24 cellular contexts compared by ENCODE assay signal in genomic region chr9:129828969-129829368, GRCh38. TPM values are rescaled to one million over a fixed set of nuclear protein-coding genes. Genes with fewer than 3 reads are reported as not detected.
A peak's percentile ranks its signal among the peaks of the same experiment; 100 is the strongest.
DNase-seq lines count a peak whose midpoint lies in the region; ATAC-seq, FAIRE-seq and TF ChIP-seq lines count a peak whose summit lies in the region.
"Had no signal": no experiment of that assay in that cellular context is flagged by ENCODE, and none has a peak within 500 bp of the region (broad histone marks: within the 10 kb centered on the region; RNA-seq: fewer than 3 reads in every experiment).

No MANE protein-coding gene starts in this region.

- FAIRE-seq in K562 (lab: Jason Lieb, UNC) = no peak
- FAIRE-seq: A549, G401.6, GM12892, H54 had no signal

- H2AFZ ChIP-seq in K562 (ENCODE audit: low read depth, low read length) = no peak overlapping the region

- no peak for TF ChIP-seq CTCF in activated CD8-positive, alpha-beta T cell treated with anti-CD3 and anti-CD28 coated beads for 36 hours (IDR thresholded peaks at IDR 0.05)
- TF ChIP-seq CTCF in left ventricle myocardium inferior (IDR thresholded peaks at IDR 0.05; ENCODE audit: borderline replicate concordance) (no peak), K562 (IDR thresholded peaks at IDR 0.05 in 2 of 3, conservative IDR thresholded peaks at IDR 0.05 in 1 of 3; ENCODE audit: insufficient read depth in 2 of 3, low read depth in 1 of 3, low read length in 3 of 3) (no peak)

- no peaks in the 10 kb centered on the region for H3K9me3 Mint-ChIP-seq in activated CD8-positive, alpha-beta T cell treated with anti-CD3 and anti-CD28 coated beads for 36 hours
- H3K9me3 Mint-ChIP-seq in activated CD8-positive, alpha-beta T cell treated with anti-CD3 and anti-CD28 coated beads, Interleukin-2, amount 10 ng/mL, durations not matched to agents 7 days and 5 days (ENCODE audit: insufficient read depth) = no peaks in the 10 kb centered on the region
- no peaks in the 10 kb centered on the region for H3K9me3 Mint-ChIP-seq in stimulated activated effector memory CD8-positive, alpha-beta T cell treated with anti-CD3 and anti-CD28 coated beads, Interleukin-12 subunit alpha, Interleukin-12 subunit beta, amount 100 ng/mL, for 72 hours
- H3K9me3 Mint-ChIP-seq: CD8-positive, alpha-beta T cell; HFFc6 had no signal

- DNase-seq in activated CD8-positive, alpha-beta T cell treated with anti-CD3 and anti-CD28 coated beads for 36 hours = no peak
- DNase-seq in activated CD8-positive, alpha-beta T cell treated with anti-CD3 and anti-CD28 coated beads, Interleukin-2, amount 10 ng/mL, durations not matched to agents 7 days and 5 days = no peak
- DNase-seq in left ventricle myocardium inferior (no peak), left ventricle myocardium superior (no peak), K562 (ENCODE audit: extremely low read depth in 1 of 4, low spot score in 3 of 4) (no peak), NCI-H2196 treated with DMSO at 0.1 percent for 48 hours (lab: John Stamatoyannopoulos, UW; ENCODE audit: unreplicated experiment) (no peak), NCI-H2227 treated with DMSO at 0.1 percent for 48 hours (lab: John Stamatoyannopoulos, UW) (no peak)
- DNase-seq in stimulated activated effector memory CD8-positive, alpha-beta T cell treated with anti-CD3 and anti-CD28 coated beads, Interleukin-12 subunit alpha, Interleukin-12 subunit beta, amount 100 ng/mL, for 72 hours (ENCODE audit: low spot score in 2 of 2) = no peak
- DNase-seq: 8988T; ACHN; AML-193; BE2C; Caco-2; CD8-positive, alpha-beta T cell; DMS153; DND-41; GOT3; HFFc6 had no signal

- TF ChIP-seq POLR2A in K562 (conservative IDR thresholded peaks at IDR 0.05) = no peak

- H3K27ac ChIP-seq in left ventricle myocardium inferior (replicated peaks) = peak overlapping the region; percentile 17
- no peak overlapping the region for H3K27ac ChIP-seq in K562 (ENCODE audit: extremely low read depth, low read depth, low read length)
- H3K27ac ChIP-seq: A549 had no signal

- H3K27me3 Mint-ChIP-seq in activated CD8-positive, alpha-beta T cell treated with anti-CD3 and anti-CD28 coated beads for 36 hours = no peaks in the 10 kb centered on the region
- H3K27me3 Mint-ChIP-seq in activated CD8-positive, alpha-beta T cell treated with anti-CD3 and anti-CD28 coated beads, Interleukin-2, amount 10 ng/mL, durations not matched to agents 7 days and 5 days (ENCODE audit: low read depth) = no peaks in the 10 kb centered on the region

- BruUV-seq in K562 (replicated peaks; lab: Mats Ljungman, UMichigan) = no TSS peak

- TF ChIP-seq RAD21 in K562 (CRISPR knock-in tag; conservative IDR thresholded peaks at IDR 0.05 in 1 of 2, IDR thresholded peaks at IDR 0.05 in 1 of 2) = no peak

- no peak overlapping the region for H3K4me3 ChIP-seq in left ventricle myocardium inferior
- no peak overlapping the region for H3K4me3 ChIP-seq in K562
- H3K4me3 ChIP-seq: A549; BLaER1 treated with 17β-estradiol and CSF1 and Interleukin-3, amounts not matched to agents 10 nM and 100 nM; HAP-1 had no signal

- H3K4me3 Mint-ChIP-seq in activated CD8-positive, alpha-beta T cell treated with anti-CD3 and anti-CD28 coated beads for 36 hours = no peak overlapping the region
- no peak overlapping the region for H3K4me3 Mint-ChIP-seq in activated CD8-positive, alpha-beta T cell treated with anti-CD3 and anti-CD28 coated beads, Interleukin-2, amount 10 ng/mL, durations not matched to agents 7 days and 5 days
- H3K4me3 Mint-ChIP-seq in stimulated activated effector memory CD8-positive, alpha-beta T cell treated with anti-CD3 and anti-CD28 coated beads, Interleukin-12 subunit alpha, Interleukin-12 subunit beta, amount 100 ng/mL, for 72 hours = no peak overlapping the region
- H3K4me3 Mint-ChIP-seq: CD8-positive, alpha-beta T cell; HFFc6 had no signal

- H3K27me3 ChIP-seq in left ventricle myocardium inferior (ENCODE audit: low read depth) (no peaks in the 10 kb centered on the region), K562 (ENCODE audit: control insufficient read depth in 2 of 2, insufficient read depth in 2 of 2, low read length in 2 of 2) (no peaks in the 10 kb centered on the region)
- H3K27me3 ChIP-seq: BE2C; BLaER1 treated with 17β-estradiol and CSF1 and Interleukin-3, amounts not matched to agents 10 nM and 100 nM had no signal

- H3K4me2 ChIP-seq in K562 (ENCODE audit: insufficient read depth, low read length) = no peak overlapping the region
- H3K4me2 ChIP-seq: A549 had no signal

- H3K9me1 ChIP-seq in K562 (ENCODE audit: control insufficient read depth, insufficient read depth, low read length) = peaks cover 3% of the 10 kb centered on the region

- no peak for TF ChIP-seq EP300 in K562 (IDR thresholded peaks at IDR 0.05; ENCODE audit: low read length)

- CTCF ChIA-PET in activated CD8-positive, alpha-beta T cell treated with anti-CD3 and anti-CD28 coated beads for 36 hours (lab: Charles Lee) = interaction anchor here (1.6 kb wide), 1 partner anchor 91 kb away, joined by 4 read pairs; no protein-coding TSS in a partner anchor
- CTCF ChIA-PET in activated CD8-positive, alpha-beta T cell treated with anti-CD3 and anti-CD28 coated beads, Interleukin-2, amount 10 ng/mL, durations not matched to agents 7 days and 5 days (lab: Charles Lee) = interaction anchor here (1.0 kb wide), 1 partner anchor 36 kb away, joined by 3 read pairs; no protein-coding TSS in a partner anchor
- CTCF ChIA-PET in K562 (lab: Yijun Ruan, JAX; ENCODE audit: low intra/inter-chr PET ratio) = no interaction called here

- H3K9me3 ChIP-seq in left ventricle myocardium inferior (replicated peaks) (no peaks in the 10 kb centered on the region), K562 (replicated peaks; ENCODE audit: control insufficient read depth, insufficient read depth, low read depth, low read length) (no peaks in the 10 kb centered on the region)
- H3K9me3 ChIP-seq: A549; BE2C; BLaER1 treated with 17β-estradiol and CSF1 and Interleukin-3, amounts not matched to agents 10 nM and 100 nM; Caco-2; HAP-1 had no signal

- peaks cover 43% of the 10 kb centered on the region for H3K36me3 Mint-ChIP-seq in activated CD8-positive, alpha-beta T cell treated with anti-CD3 and anti-CD28 coated beads for 36 hours (ENCODE audit: low read depth)
- H3K36me3 Mint-ChIP-seq in activated CD8-positive, alpha-beta T cell treated with anti-CD3 and anti-CD28 coated beads, Interleukin-2, amount 10 ng/mL, durations not matched to agents 7 days and 5 days (ENCODE audit: low read depth) = peaks cover 54% of the 10 kb centered on the region
- peaks cover 86% of the 10 kb centered on the region for H3K36me3 Mint-ChIP-seq in stimulated activated effector memory CD8-positive, alpha-beta T cell treated with anti-CD3 and anti-CD28 coated beads, Interleukin-12 subunit alpha, Interleukin-12 subunit beta, amount 100 ng/mL, for 72 hours

- 91% methylated on average over 10 of the region's 10 CpGs for WGBS in K562 (ENCODE audit: insufficient coverage, low coverage, missing lambda C conversion rate)

- no peak overlapping the region for H3K9ac ChIP-seq in K562 (ENCODE audit: insufficient read depth in 1 of 2, low read depth in 2 of 2, low read length in 2 of 2)

- POLR2A ChIA-PET in activated CD8-positive, alpha-beta T cell treated with anti-CD3 and anti-CD28 coated beads for 36 hours (lab: Charles Lee) = interaction anchor here (1.4 kb wide), 2 partner anchors 9 to 40 kb away, joined by 4 to 7 read pairs; no protein-coding TSS in a partner anchor
- POLR2A ChIA-PET in activated CD8-positive, alpha-beta T cell treated with anti-CD3 and anti-CD28 coated beads, Interleukin-2, amount 10 ng/mL, durations not matched to agents 7 days and 5 days (lab: Charles Lee) = no interaction called here
- POLR2A ChIA-PET in K562 (lab: Yijun Ruan, JAX) = interaction anchor here (1.1 to 1.5 kb wide), 3 partner anchors 16 to 29 kb away, joined by 3 to 6 read pairs (median 6); no protein-coding TSS in a partner anchor

- in situ Hi-C loops in K562 (cut with MboI) = no loop called here

- H4K20me1 ChIP-seq in K562 (replicated peaks; ENCODE audit: control insufficient read depth, insufficient read depth, low read length) = no peaks in the 10 kb centered on the region

- H3K4me1 Mint-ChIP-seq in activated CD8-positive, alpha-beta T cell treated with anti-CD3 and anti-CD28 coated beads for 36 hours (ENCODE audit: low read depth) = peaks cover 11% of the 10 kb centered on the region
- peaks cover 21% of the 10 kb centered on the region for H3K4me1 Mint-ChIP-seq in activated CD8-positive, alpha-beta T cell treated with anti-CD3 and anti-CD28 coated beads, Interleukin-2, amount 10 ng/mL, durations not matched to agents 7 days and 5 days (ENCODE audit: low read depth)
- H3K4me1 Mint-ChIP-seq in stimulated activated effector memory CD8-positive, alpha-beta T cell treated with anti-CD3 and anti-CD28 coated beads, Interleukin-12 subunit alpha, Interleukin-12 subunit beta, amount 100 ng/mL, for 72 hours = peaks cover 9% of the 10 kb centered on the region

- intact Hi-C loops in activated CD8-positive, alpha-beta T cell treated with anti-CD3 and anti-CD28 coated beads for 36 hours (cut with micrococcal nuclease) = no loop called here
- intact Hi-C loops in left ventricle myocardium inferior (cut with micrococcal nuclease) = no loop called here
- intact Hi-C loops in left ventricle myocardium superior (cut with micrococcal nuclease) = no loop called here
- intact Hi-C loops in K562 (cut with micrococcal nuclease) = no loop called here

- peaks cover 66% of the 10 kb centered on the region for H3K36me3 ChIP-seq in left ventricle myocardium inferior
- H3K36me3 ChIP-seq in K562 (ENCODE audit: control insufficient read depth, insufficient read depth, low read length) = peaks cover 76% of the 10 kb centered on the region

- peak overlapping the region; percentile 67 for H3K27ac Mint-ChIP-seq in activated CD8-positive, alpha-beta T cell treated with anti-CD3 and anti-CD28 coated beads for 36 hours
- H3K27ac Mint-ChIP-seq in activated CD8-positive, alpha-beta T cell treated with anti-CD3 and anti-CD28 coated beads, Interleukin-2, amount 10 ng/mL, durations not matched to agents 7 days and 5 days = no peak overlapping the region
- H3K27ac Mint-ChIP-seq in stimulated activated effector memory CD8-positive, alpha-beta T cell treated with anti-CD3 and anti-CD28 coated beads, Interleukin-12 subunit alpha, Interleukin-12 subunit beta, amount 100 ng/mL, for 72 hours = peak overlapping the region; percentile 8
- H3K27ac Mint-ChIP-seq: HFFc6 had no signal

- H3K79me2 ChIP-seq in K562 (ENCODE audit: control insufficient read depth, insufficient read depth, low read length) = peaks cover 11% of the 10 kb centered on the region

- no peak for ATAC-seq in activated CD8-positive, alpha-beta T cell treated with anti-CD3 and anti-CD28 coated beads for 36 hours
- no peak for ATAC-seq in activated CD8-positive, alpha-beta T cell treated with anti-CD3 and anti-CD28 coated beads, Interleukin-2, amount 10 ng/mL, durations not matched to agents 7 days and 5 days
- ATAC-seq in left ventricle myocardium superior = no peak
- ATAC-seq in K562 = no peak
- ATAC-seq in stimulated activated effector memory CD8-positive, alpha-beta T cell treated with anti-CD3 and anti-CD28 coated beads, Interleukin-12 subunit alpha, Interleukin-12 subunit beta, amount 100 ng/mL, for 72 hours = no peak
- ATAC-seq: A549; CD8-positive, alpha-beta T cell had no signal

- H3K4me1 ChIP-seq in left ventricle myocardium inferior = peaks cover 6% of the 10 kb centered on the region
- H3K4me1 ChIP-seq in K562 (replicated peaks in 1 of 2; ENCODE audit: control insufficient read depth in 2 of 2, insufficient read depth in 2 of 2, low read length in 2 of 2) = peaks cover 6 to 16% of the 10 kb centered on the region in 2 experiments; a peak in 3 of 5 replicates
- H3K4me1 ChIP-seq: BE2C had no signal

RNA-seq across cellular contexts. Expression of gene TOR1A, which starts 5.0 kb away (rescaled TPM):
- 10 to 100 TPM; 31.9 to 32.4 TPM for total RNA-seq in activated CD8-positive, alpha-beta T cell treated with anti-CD3 and anti-CD28 coated beads for 36 hours
- 10 to 100 TPM; 54.6 to 58.4 TPM for total RNA-seq in activated CD8-positive, alpha-beta T cell treated with anti-CD3 and anti-CD28 coated beads, Interleukin-2, amount 10 ng/mL, durations not matched to agents 7 days and 5 days
- 12.9 TPM for total RNA-seq in left ventricle myocardium inferior
- 11.7 TPM for total RNA-seq in left ventricle myocardium superior
- total RNA-seq in K562 (2011; cell fraction: chromatin; rRNA removed; ENCODE audit: low replicate concordance) = 109 and 165 TPM in 2 replicates
- 107 and 123 TPM in 2 replicates for total RNA-seq in K562 (2011; cell fraction: nucleolus; rRNA removed)
- 121 and 138 TPM in 2 replicates for total RNA-seq in K562 (2011; cell fraction: nucleoplasm; rRNA removed)
- total RNA-seq in K562 (2014; rRNA removed) = 44.4 and 46.0 TPM in 2 replicates
- 39.9 and 45.9 TPM in 2 replicates for total RNA-seq in K562 (2014; rRNA removed; fragmentation: Illumina TruSeq; extraction: Trizol)
- total RNA-seq in K562 (2015; rRNA removed; fragmentation: Illumina TruSeq; extraction: Trizol) = 54.3 and 55.5 TPM in 2 replicates
- 49.5 and 51.3 TPM in 2 replicates for total RNA-seq in K562 (2021)
- 74.8 and 85.8 TPM in 2 replicates for polyA plus RNA-seq in K562 (2011; rRNA removed)
- 67.0 and 76.5 TPM in 2 replicates for polyA plus RNA-seq in K562 (2011; cell fraction: cytosol; rRNA removed)
- 41.7 and 44.0 TPM in 2 replicates for polyA plus RNA-seq in K562 (2011; cell fraction: nucleus; rRNA removed)
- 55.0 and 59.0 TPM in 2 replicates for polyA plus RNA-seq in K562 (2012)
- 68.9 and 74.0 TPM in 2 replicates for polyA plus RNA-seq in K562 (2014; fragmentation: Illumina TruSeq; extraction: Trizol)
- 1 to 10 TPM; 4.5 to 9.9 TPM for polyA plus RNA-seq in K562 (2014; fragmentation: Nextera tagmentation; extraction: Ambion mirVana)
- 67.9 and 74.7 TPM in 2 replicates for polyA plus RNA-seq in K562 (2014; rRNA removed)
- polyA minus RNA-seq in K562 (2011; rRNA and poly(A)+ RNA removed) = 56.3 and 66.1 TPM in 2 replicates
- 27.0 and 29.2 TPM in 2 replicates for polyA minus RNA-seq in K562 (2011; cell fraction: cytosol; rRNA and poly(A)+ RNA removed)
- polyA minus RNA-seq in K562 (2011; cell fraction: nucleus; rRNA and poly(A)+ RNA removed) = 23.3 and 34.1 TPM in 2 replicates

RNA-seq across cellular contexts. Expression of gene C9orf78, which starts 6.1 kb away (rescaled TPM):
- total RNA-seq in activated CD8-positive, alpha-beta T cell treated with anti-CD3 and anti-CD28 coated beads for 36 hours = 10 to 100 TPM; 44.5 to 51.7 TPM
- 10 to 100 TPM; 89.7 to 91.7 TPM for total RNA-seq in activated CD8-positive, alpha-beta T cell treated with anti-CD3 and anti-CD28 coated beads, Interleukin-2, amount 10 ng/mL, durations not matched to agents 7 days and 5 days
- total RNA-seq in left ventricle myocardium inferior (30.0 TPM), left ventricle myocardium superior (35.6 TPM), K562 (2014; rRNA removed) (196 and 199 TPM in 2 replicates), K562 (2014; rRNA removed; fragmentation: Illumina TruSeq; extraction: Trizol) (199 and 240 TPM in 2 replicates), K562 (2015; rRNA removed; fragmentation: Illumina TruSeq; extraction: Trizol) (220 and 223 TPM in 2 replicates), K562 (2021) (89.0 and 94.6 TPM in 2 replicates)
- total RNA-seq in K562 (2011; cell fraction: chromatin; rRNA removed; ENCODE audit: low replicate concordance) = 68.6 and 74.7 TPM in 2 replicates
- total RNA-seq in K562 (2011; cell fraction: nucleolus; rRNA removed) = 46.6 and 51.7 TPM in 2 replicates
- total RNA-seq in K562 (2011; cell fraction: nucleoplasm; rRNA removed) = 66.1 and 96.3 TPM in 2 replicates
- polyA plus RNA-seq in K562 (2011; rRNA removed) (109 and 202 TPM in 2 replicates), K562 (2014; fragmentation: Illumina TruSeq; extraction: Trizol) (210 and 222 TPM in 2 replicates), K562 (2014; fragmentation: Nextera tagmentation; extraction: Ambion mirVana) (100 to 1,000 TPM; 132 to 266 TPM), K562 (2014; rRNA removed) (228 and 240 TPM in 2 replicates)
- 59.0 and 71.4 TPM in 2 replicates for polyA plus RNA-seq in K562 (2011; cell fraction: cytosol; rRNA removed)
- polyA plus RNA-seq in K562 (2011; cell fraction: nucleus; rRNA removed) = 17.0 and 17.5 TPM in 2 replicates
- polyA plus RNA-seq in K562 (2012) = 93.6 and 169 TPM in 2 replicates
- 131 and 142 TPM in 2 replicates for polyA minus RNA-seq in K562 (2011; rRNA and poly(A)+ RNA removed)
- polyA minus RNA-seq in K562 (2011; cell fraction: cytosol; rRNA and poly(A)+ RNA removed) = 32.3 and 42.4 TPM in 2 replicates
- polyA minus RNA-seq in K562 (2011; cell fraction: nucleus; rRNA and poly(A)+ RNA removed) = 14.0 and 19.8 TPM in 2 replicates

RNA-seq across cellular contexts. Expression of gene USP20, which starts 6.3 kb away (rescaled TPM):
- total RNA-seq in activated CD8-positive, alpha-beta T cell treated with anti-CD3 and anti-CD28 coated beads for 36 hours = 10 to 100 TPM; 55.3 to 55.9 TPM
- 10 to 100 TPM; 86.2 to 87.4 TPM for total RNA-seq in activated CD8-positive, alpha-beta T cell treated with anti-CD3 and anti-CD28 coated beads, Interleukin-2, amount 10 ng/mL, durations not matched to agents 7 days and 5 days
- total RNA-seq in left ventricle myocardium inferior (13.2 TPM), left ventricle myocardium superior (11.6 TPM), K562 (2014; rRNA removed) (77.0 and 115 TPM in 2 replicates), K562 (2014; rRNA removed; fragmentation: Illumina TruSeq; extraction: Trizol) (20.6 and 22.0 TPM in 2 replicates), K562 (2015; rRNA removed; fragmentation: Illumina TruSeq; extraction: Trizol) (41.3 and 44.8 TPM in 2 replicates), K562 (2021) (119 and 136 TPM in 2 replicates)
- total RNA-seq in K562 (2011; cell fraction: chromatin; rRNA removed; ENCODE audit: low replicate concordance) = 152 and 399 TPM in 2 replicates
- 296 and 299 TPM in 2 replicates for total RNA-seq in K562 (2011; cell fraction: nucleolus; rRNA removed)
- total RNA-seq in K562 (2011; cell fraction: nucleoplasm; rRNA removed) = 160 and 192 TPM in 2 replicates
- polyA plus RNA-seq in K562 (2011; rRNA removed) (54.6 and 81.2 TPM in 2 replicates), K562 (2014; fragmentation: Illumina TruSeq; extraction: Trizol) (49.1 and 76.2 TPM in 2 replicates), K562 (2014; fragmentation: Nextera tagmentation; extraction: Ambion mirVana) (1 to 10 TPM; 1.9 to 3.2 TPM), K562 (2014; rRNA removed) (103 and 104 TPM in 2 replicates)
- 64.8 and 118 TPM in 2 replicates for polyA plus RNA-seq in K562 (2011; cell fraction: cytosol; rRNA removed)
- 369 and 565 TPM in 2 replicates for polyA plus RNA-seq in K562 (2011; cell fraction: nucleus; rRNA removed)
- polyA plus RNA-seq in K562 (2012) = 82.0 and 122 TPM in 2 replicates
- polyA minus RNA-seq in K562 (2011; rRNA and poly(A)+ RNA removed) = 25.8 and 37.9 TPM in 2 replicates
- polyA minus RNA-seq in K562 (2011; cell fraction: cytosol; rRNA and poly(A)+ RNA removed) = 39.3 and 57.6 TPM in 2 replicates
- polyA minus RNA-seq in K562 (2011; cell fraction: nucleus; rRNA and poly(A)+ RNA removed) = 82.0 and 96.4 TPM in 2 replicates

RNA-seq across cellular contexts. Expression of gene TOR1B, which starts 26.0 kb away (rescaled TPM):
- 10 to 100 TPM; 18.5 to 19.8 TPM for total RNA-seq in activated CD8-positive, alpha-beta T cell treated with anti-CD3 and anti-CD28 coated beads for 36 hours
- 10 to 100 TPM; 22.1 to 24.4 TPM for total RNA-seq in activated CD8-positive, alpha-beta T cell treated with anti-CD3 and anti-CD28 coated beads, Interleukin-2, amount 10 ng/mL, durations not matched to agents 7 days and 5 days
- total RNA-seq in left ventricle myocardium inferior = 10.6 TPM
- total RNA-seq in left ventricle myocardium superior = 8.7 TPM
- 77.2 and 131 TPM in 2 replicates for total RNA-seq in K562 (2011; cell fraction: chromatin; rRNA removed; ENCODE audit: low replicate concordance)
- total RNA-seq in K562 (2011; cell fraction: nucleolus; rRNA removed) = 102 and 116 TPM in 2 replicates
- total RNA-seq in K562 (2011; cell fraction: nucleoplasm; rRNA removed) = 91.4 and 101 TPM in 2 replicates
- total RNA-seq in K562 (2014; rRNA removed) = 21.5 and 24.5 TPM in 2 replicates
- 23.4 and 23.9 TPM in 2 replicates for total RNA-seq in K562 (2014; rRNA removed; fragmentation: Illumina TruSeq; extraction: Trizol)
- 23.7 and 25.4 TPM in 2 replicates for total RNA-seq in K562 (2015; rRNA removed; fragmentation: Illumina TruSeq; extraction: Trizol)
- 28.6 and 28.7 TPM in 2 replicates for total RNA-seq in K562 (2021)
- polyA plus RNA-seq in K562 (2011; rRNA removed) = 28.9 and 36.5 TPM in 2 replicates
- 28.1 and 29.3 TPM in 2 replicates for polyA plus RNA-seq in K562 (2011; cell fraction: cytosol; rRNA removed)
- polyA plus RNA-seq in K562 (2011; cell fraction: nucleus; rRNA removed) = 23.9 and 27.6 TPM in 2 replicates
- 19.3 and 22.5 TPM in 2 replicates for polyA plus RNA-seq in K562 (2012)
- polyA plus RNA-seq in K562 (2014; fragmentation: Illumina TruSeq; extraction: Trizol) = 24.6 and 27.0 TPM in 2 replicates
- polyA plus RNA-seq in K562 (2014; fragmentation: Nextera tagmentation; extraction: Ambion mirVana) = 1 to 10 TPM; 4.2 to 6.9 TPM
- polyA plus RNA-seq in K562 (2014; rRNA removed) = 28.1 and 29.2 TPM in 2 replicates
- polyA minus RNA-seq in K562 (2011; rRNA and poly(A)+ RNA removed) = 27.4 and 40.5 TPM in 2 replicates
- polyA minus RNA-seq in K562 (2011; cell fraction: cytosol; rRNA and poly(A)+ RNA removed) = 11.3 and 14.8 TPM in 2 replicates
- polyA minus RNA-seq in K562 (2011; cell fraction: nucleus; rRNA and poly(A)+ RNA removed) = 19.0 and 21.8 TPM in 2 replicates
